In the genomic region with DNA sequence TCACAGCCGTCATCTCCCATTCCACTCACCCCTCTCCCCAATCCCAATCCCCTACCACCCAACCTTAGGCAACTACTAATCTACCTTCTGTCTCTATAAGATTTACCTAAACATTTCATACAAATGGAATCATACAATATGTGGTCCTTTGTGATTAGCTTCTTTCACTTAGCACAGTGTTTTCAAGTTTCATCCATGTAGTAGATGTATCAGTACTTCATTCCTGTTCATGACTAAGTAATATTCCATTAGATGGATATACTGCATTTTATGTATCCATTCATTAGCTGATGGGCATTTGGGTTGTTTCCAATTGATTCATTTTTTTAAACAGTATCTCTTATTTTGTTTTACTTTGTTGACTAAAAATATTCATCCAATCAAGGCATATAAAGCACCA, we compare ENCODE assay signal across 19 cellular contexts.
DNase-seq lines count a peak whose midpoint lies in the region; ATAC-seq, FAIRE-seq and TF ChIP-seq lines count a peak whose summit lies in the region.
"Had no signal": no experiment of that assay in that cellular context is flagged by ENCODE, and none has a peak within 500 bp of the region (broad histone marks: within the 10 kb centered on the region; RNA-seq: fewer than 3 reads in every experiment).

No MANE protein-coding gene starts in this region.

- CTCF ChIA-PET in A549 (lab: Yijun Ruan, JAX) = interaction anchor here (0.8 kb wide), 1 partner anchor 41 kb away, joined by 3 read pairs; no protein-coding TSS in a partner anchor
- CTCF ChIA-PET in HEK293 (lab: Yijun Ruan, JAX) = interaction anchor here (1.0 to 1.2 kb wide), 2 partner anchors 9 to 23 kb away, joined by 3 read pairs; no protein-coding TSS in a partner anchor

- FAIRE-seq in A549 (lab: Jason Lieb, UNC) = no peak
- FAIRE-seq: HTR-8/SVneo, K562 had no signal

- H3K27ac Mint-ChIP-seq in chondrocyte (ENCODE audit: unreplicated experiment) (peak overlapping the region; percentile 5), mesothelial cell of epicardium (no peak overlapping the region)
- H3K27ac Mint-ChIP-seq: CD4-positive, CD25-positive, alpha-beta regulatory T cell; CD8-positive, alpha-beta memory T cell had no signal

- H2AFZ ChIP-seq in smooth muscle cell (ENCODE audit: low read depth) = no peak overlapping the region

- TF ChIP-seq POLR2A in A549 (IDR thresholded peaks at IDR 0.05; ENCODE audit: low read length) = no peak
- no peak for TF ChIP-seq POLR2A in right lobe of liver (IDR thresholded peaks at IDR 0.05)

- H3K4me3 ChIP-seq in A549 = no peak overlapping the region
- no peak overlapping the region for H3K4me3 ChIP-seq in HEK293 (ENCODE audit: low read depth, low read length)
- no peak overlapping the region for H3K4me3 ChIP-seq in smooth muscle cell
- no peak overlapping the region for H3K4me3 ChIP-seq in right lobe of liver
- H3K4me3 ChIP-seq: HAP-1, K562 had no signal

- peaks cover 20% of the 10 kb centered on the region for H3F3A ChIP-seq in smooth muscle cell (ENCODE audit: low read depth)

- H3K27ac ChIP-seq in A549 (peak overlapping the region; percentile 75 to 82; a peak in 5 of 6 replicates), HEK293 (ENCODE audit: extremely low read depth, low read depth, low read length) (no peak overlapping the region), smooth muscle cell (ENCODE audit: low read depth) (peak overlapping the region; percentile 100), right lobe of liver (no peak overlapping the region)

- no peaks in the 10 kb centered on the region for H3K36me3 ChIP-seq in HEK293 (ENCODE audit: control insufficient read depth in 2 of 2, insufficient read depth in 1 of 2, low read length in 2 of 2)
- H3K36me3 ChIP-seq in smooth muscle cell (ENCODE audit: low read depth) = peaks cover 5% of the 10 kb centered on the region
- H3K36me3 ChIP-seq in right lobe of liver = no peaks in the 10 kb centered on the region
- H3K36me3 ChIP-seq: BE2C, HAP-1 had no signal

- H3K79me2 ChIP-seq in smooth muscle cell (ENCODE audit: low read depth) = peaks cover 66% of the 10 kb centered on the region

- H4K20me1 ChIP-seq in smooth muscle cell (ENCODE audit: low read depth) = no peaks in the 10 kb centered on the region

- peaks cover 45% of the 10 kb centered on the region for H3K4me1 ChIP-seq in A549
- H3K4me1 ChIP-seq in HEK293 (ENCODE audit: control insufficient read depth, insufficient read depth, low read length) = peaks cover 24% of the 10 kb centered on the region
- peaks cover 49% of the 10 kb centered on the region for H3K4me1 ChIP-seq in smooth muscle cell (ENCODE audit: low read depth)
- H3K4me1 ChIP-seq in right lobe of liver = peaks cover 0 to 8% (median 3%) of the 10 kb centered on the region in 4 donors
- H3K4me1 ChIP-seq: BE2C had no signal

- no peak overlapping the region for H3K9ac ChIP-seq in smooth muscle cell (ENCODE audit: low read depth)

- no peaks in the 10 kb centered on the region for H3K27me3 ChIP-seq in smooth muscle cell (ENCODE audit: low read depth)
- H3K27me3 ChIP-seq in right lobe of liver = no peaks in the 10 kb centered on the region
- H3K27me3 ChIP-seq: BE2C had no signal

- no peak for ATAC-seq in A549
- no peak for ATAC-seq in right lobe of liver
- ATAC-seq: K562 had no signal

- no peak for TF ChIP-seq CTCF in A549 (IDR thresholded peaks at IDR 0.05)
- TF ChIP-seq CTCF in HEK293 (tag by site-specific recombination; IDR thresholded peaks at IDR 0.05) = no peak
- TF ChIP-seq CTCF in chondrocyte (IDR thresholded peaks at IDR 0.05) = no peak
- TF ChIP-seq CTCF in smooth muscle cell (IDR thresholded peaks at IDR 0.05; ENCODE audit: borderline replicate concordance, insufficient read depth, poor library complexity, severe bottlenecking) = no peak
- TF ChIP-seq CTCF in mesothelial cell of epicardium (IDR thresholded peaks at IDR 0.05; ENCODE audit: unreplicated experiment) = no peak
- TF ChIP-seq CTCF in right lobe of liver (IDR thresholded peaks at IDR 0.05) = no peak

- DNase-seq in A549 (ENCODE audit: low read depth in 1 of 2, low spot score in 1 of 2) (no peak), chondrocyte (ENCODE audit: low spot score) (no peak), smooth muscle cell (lab: John Stamatoyannopoulos, UW; ENCODE audit: unreplicated experiment) (no peak), mesothelial cell of epicardium (ENCODE audit: low spot score in 2 of 2, unreplicated experiment in 2 of 2) (no peak), right lobe of liver (no peak)
- DNase-seq: ACHN; BE2C; C1 segment of cervical spinal cord; CD4-positive, CD25-positive, alpha-beta regulatory T cell; CD8-positive, alpha-beta memory T cell; COR-L47; DMS153; DMS79; GF-D8; IMR-90 had no signal

- WGBS in A549 (ENCODE audit: missing lambda C conversion rate) = 39% methylated on average over 1 of the region's 1 CpG
- 4% methylated on average over 1 of the region's 1 CpG for WGBS in smooth muscle cell (ENCODE audit: low lambda C conversion rate)
- 0% methylated on average over 1 of the region's 1 CpG for WGBS in right lobe of liver (ENCODE audit: insufficient coverage, low coverage, low lambda C conversion rate, missing lambda C conversion rate)

- H3K4me1 Mint-ChIP-seq in chondrocyte (ENCODE audit: low read depth) (peaks cover 77% of the 10 kb centered on the region), mesothelial cell of epicardium (peaks cover 18% of the 10 kb centered on the region)
- H3K4me1 Mint-ChIP-seq: CD4-positive, CD25-positive, alpha-beta regulatory T cell; CD8-positive, alpha-beta memory T cell had no signal

- peaks cover 10% of the 10 kb centered on the region for H3K9me3 Mint-ChIP-seq in chondrocyte (ENCODE audit: low read depth)
- H3K9me3 Mint-ChIP-seq in mesothelial cell of epicardium = peaks cover 14% of the 10 kb centered on the region

- H3K4me2 ChIP-seq in A549 (no peak overlapping the region), smooth muscle cell (no peak overlapping the region)

- H3K4me3 Mint-ChIP-seq in chondrocyte (ENCODE audit: unreplicated experiment) = no peak overlapping the region
- H3K4me3 Mint-ChIP-seq in mesothelial cell of epicardium = no peak overlapping the region
- H3K4me3 Mint-ChIP-seq: CD8-positive, alpha-beta memory T cell had no signal

- POLR2A ChIA-PET in A549 (lab: Yijun Ruan, JAX) (no interaction called here), HEK293 (lab: Yijun Ruan, JAX) (no interaction called here)

- no peak for TF ChIP-seq RAD21 in A549 (conservative IDR thresholded peaks at IDR 0.05 in 1 of 2, IDR thresholded peaks at IDR 0.05 in 1 of 2)

- TF ChIP-seq EP300 in A549 (IDR thresholded peaks at IDR 0.05) = no peak

- H3K27me3 Mint-ChIP-seq in chondrocyte (ENCODE audit: low read depth) (no peaks in the 10 kb centered on the region), mesothelial cell of epicardium (ENCODE audit: low read depth) (no peaks in the 10 kb centered on the region)
- H3K27me3 Mint-ChIP-seq: CD4-positive, CD25-positive, alpha-beta regulatory T cell; CD8-positive, alpha-beta memory T cell had no signal

- peaks cover 8% of the 10 kb centered on the region for H3K36me3 Mint-ChIP-seq in chondrocyte (ENCODE audit: low read depth)
- peaks cover 1% of the 10 kb centered on the region for H3K36me3 Mint-ChIP-seq in mesothelial cell of epicardium
- H3K36me3 Mint-ChIP-seq: CD4-positive, CD25-positive, alpha-beta regulatory T cell; CD8-positive, alpha-beta memory T cell had no signal

- H3K9me3 ChIP-seq in A549 (peaks cover 5% of the 10 kb centered on the region; the same call in 1 of the 3 replicates), HEK293 (ENCODE audit: control insufficient read depth, insufficient read depth, low read depth, low read length) (no peaks in the 10 kb centered on the region), smooth muscle cell (replicated peaks; ENCODE audit: low read depth) (no peaks in the 10 kb centered on the region), right lobe of liver (no peaks in the 10 kb centered on the region)
- H3K9me3 ChIP-seq: BE2C, HAP-1 had no signal

- intact Hi-C loops in right lobe of liver (cut with DNase I) = no loop called here

TF ChIP-seq in A549, 52 proteins besides CTCF, POLR2A, EP300 and RAD21:
- TF ChIP-seq SREBF2 (IDR thresholded peaks at IDR 0.05) = no peak

TF ChIP-seq in HEK293, 187 proteins besides CTCF, POLR2A, EP300 and RAD21:
- TF ChIP-seq SP3 (tag by site-specific recombination; IDR thresholded peaks at IDR 0.05) (no peak), ZNF146 (tag by site-specific recombination; IDR thresholded peaks at IDR 0.05) (peak; percentile 74; the same call in 1 of the 2 replicates), ZNF654 (tag by site-specific recombination; IDR thresholded peaks at IDR 0.05; ENCODE audit: low read depth) (no peak), ZNF510 (tag by site-specific recombination; IDR thresholded peaks at IDR 0.05; ENCODE audit: insufficient replicate concordance) (no peak), ZNF580 (tag by site-specific recombination; IDR thresholded peaks at IDR 0.05) (peak; percentile 88), ZNF366 (tag by site-specific recombination; conservative IDR thresholded peaks at IDR 0.05) (no peak), ZNF624 (tag by site-specific recombination; IDR thresholded peaks at IDR 0.05) (no peak)
- TF ChIP-seq, protein P1, sequence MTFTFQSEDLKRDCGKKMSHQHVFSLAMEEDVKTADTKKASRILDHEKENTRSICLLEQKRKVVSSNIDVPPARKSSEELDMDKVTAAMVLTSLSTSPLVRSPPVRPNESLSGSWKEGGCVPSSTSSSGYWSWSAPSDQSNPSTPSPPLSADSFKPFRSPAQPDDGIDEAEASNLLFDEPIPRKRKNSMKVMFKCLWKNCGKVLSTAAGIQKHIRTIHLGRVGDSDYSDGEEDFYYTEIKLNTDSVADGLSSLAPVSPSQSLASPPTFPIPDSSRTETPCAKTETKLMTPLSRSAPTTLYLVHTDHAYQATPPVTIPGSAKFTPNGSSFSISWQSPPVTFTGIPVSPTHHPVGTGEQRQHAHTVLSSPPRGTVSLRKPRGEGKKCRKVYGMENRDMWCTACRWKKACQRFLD (tag by site-specific recombination; IDR thresholded peaks at IDR 0.05) = no peak
- TF ChIP-seq, protein P2, sequence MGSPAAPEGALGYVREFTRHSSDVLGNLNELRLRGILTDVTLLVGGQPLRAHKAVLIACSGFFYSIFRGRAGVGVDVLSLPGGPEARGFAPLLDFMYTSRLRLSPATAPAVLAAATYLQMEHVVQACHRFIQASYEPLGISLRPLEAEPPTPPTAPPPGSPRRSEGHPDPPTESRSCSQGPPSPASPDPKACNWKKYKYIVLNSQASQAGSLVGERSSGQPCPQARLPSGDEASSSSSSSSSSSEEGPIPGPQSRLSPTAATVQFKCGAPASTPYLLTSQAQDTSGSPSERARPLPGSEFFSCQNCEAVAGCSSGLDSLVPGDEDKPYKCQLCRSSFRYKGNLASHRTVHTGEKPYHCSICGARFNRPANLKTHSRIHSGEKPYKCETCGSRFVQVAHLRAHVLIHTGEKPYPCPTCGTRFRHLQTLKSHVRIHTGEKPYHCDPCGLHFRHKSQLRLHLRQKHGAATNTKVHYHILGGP (tag by site-specific recombination; IDR thresholded peaks at IDR 0.05) = no peak

Comparison
In these comparisons a context has a peak if more than half of its experiments do, and no peak if none do; other contexts are left out.
1. H3K27ac ChIP-seq: peak in A549 (2 of 2) and smooth muscle cell (single experiment); none in HEK293 (single experiment) and right lobe of liver (0 of 3).